22 cellular contexts compared by ENCODE assay signal in the genomic region with DNA sequence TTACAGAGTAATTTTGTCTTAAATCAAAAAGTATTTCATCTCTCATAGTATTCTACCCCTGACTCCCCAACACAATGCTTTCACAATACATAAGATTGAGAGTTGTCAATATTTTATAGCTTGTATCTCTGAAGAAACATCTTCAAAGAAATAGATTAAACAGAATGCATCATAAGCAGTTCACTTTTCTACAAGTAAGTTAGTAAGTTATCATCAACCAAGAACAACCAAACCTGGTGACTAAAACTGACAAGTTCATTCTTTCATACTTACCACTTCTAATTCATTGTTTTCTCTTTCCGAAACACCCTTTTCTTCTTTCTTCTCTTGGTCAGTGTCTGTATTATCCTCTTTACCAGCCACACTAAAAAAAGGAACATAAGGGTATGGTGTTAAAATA.
"Had no signal": no experiment of that assay in that cellular context is flagged by ENCODE, and none has a peak within 500 bp of the region (broad histone marks: within the 10 kb centered on the region; RNA-seq: fewer than 3 reads in every experiment).

No MANE protein-coding gene starts in this region.

- DNase-seq: activated B cell treated with CpG ODN at 0.5 μM for 24 hours; activated CD4-positive, alpha-beta T cell treated with anti-CD3 and anti-CD28 coated beads for 48 hours; activated CD4-positive, alpha-beta T cell treated with anti-CD3 and anti-CD28 coated beads, Interleukin-2, amount 50 U/mL, for 1 hour; activated CD4-positive, alpha-beta T cell treated with anti-CD3 and anti-CD28 coated beads, Interleukin-2, amount 50 U/mL, for 48 hours; activated CD8-positive, alpha-beta memory T cell treated with anti-CD3 and anti-CD28 coated beads, Interleukin-2, amount 50 U/mL, for 48 hours; activated gamma-delta T cell; activated naive CD4-positive, alpha-beta T cell treated with Interleukin-2 at 50 U/mL for 16 hours; central memory CD4-positive, alpha-beta T cell; cerebellar nuclear complex; colonic mucosa; effector CD8-positive, alpha-beta T cell; foreskin fibroblast; head of caudate nucleus; T-helper 1 cell; T-helper 17 cell; T1000; WERI-Rb-1 had no signal

- H3K27me3 Mint-ChIP-seq: activated naive CD8-positive, alpha-beta T cell; brain; T-helper 17 cell had no signal

- H3K9me3 Mint-ChIP-seq: activated B cell treated with CpG ODN at 0.5 μM for 24 hours; brain; T-helper 2 cell treated with Interferon-gamma antibody and Interleukin-4, amounts not matched to agents 5 μg/mL and 100 μg/mL, for 36 hours had no signal

- H3K4me1 Mint-ChIP-seq: activated B cell treated with CpG ODN at 0.5 μM for 24 hours had no signal

- H3K4me3 Mint-ChIP-seq: activated B cell treated with CpG ODN at 0.5 μM for 24 hours; activated naive CD8-positive, alpha-beta T cell; T-helper 17 cell; T-helper 2 cell treated with Interferon-gamma antibody and Interleukin-4, amounts not matched to agents 5 μg/mL and 100 μg/mL, for 36 hours had no signal

- ATAC-seq: activated CD4-positive, CD25-positive, alpha-beta regulatory T cell treated with anti-CD3 and anti-CD28 coated beads, Interleukin-2, amount 50 U/mL, for 24 hours; SK-N-SH treated with all-trans-retinoic acid at 6 μM for 48 hours; T-helper 17 cell had no signal

- H3K27ac Mint-ChIP-seq: activated B cell treated with CpG ODN at 0.5 μM for 24 hours; activated naive CD8-positive, alpha-beta T cell; T-helper 17 cell; T-helper 2 cell treated with Interferon-gamma antibody and Interleukin-4, amounts not matched to agents 5 μg/mL and 100 μg/mL, for 36 hours had no signal
